ENCODE assay signal across 1 cellular context in genomic region chr2:98693477-98693876, GRCh38.
TF ChIP-seq lines count a peak whose summit lies in the region.

No MANE protein-coding gene starts in this region.

TF ChIP-seq in endothelial cell of umbilical vein, 7 proteins besides CTCF, POLR2A, EP300 and RAD21:
- TF ChIP-seq POLR2AphosphoS5 (IDR thresholded peaks at IDR 0.05; ENCODE audit: insufficient read depth, low read depth, low read length) (no peak), JUN (IDR thresholded peaks at IDR 0.05; ENCODE audit: borderline replicate concordance, insufficient read depth, insufficient read length, low read depth) (no peak), FOS (IDR thresholded peaks at IDR 0.05; ENCODE audit: borderline replicate concordance, insufficient read depth, low read length) (no peak), MYC (IDR thresholded peaks at IDR 0.05; ENCODE audit: low read depth, low read length) (no peak), GATA2 (IDR thresholded peaks at IDR 0.05; ENCODE audit: insufficient read depth, insufficient read length, low read depth, low read length) (no peak), EZH2 (IDR thresholded peaks at IDR 0.05; ENCODE audit: borderline replicate concordance, low read depth, low read length, severe bottlenecking) (no peak)
- TF ChIP-seq, protein P1, sequence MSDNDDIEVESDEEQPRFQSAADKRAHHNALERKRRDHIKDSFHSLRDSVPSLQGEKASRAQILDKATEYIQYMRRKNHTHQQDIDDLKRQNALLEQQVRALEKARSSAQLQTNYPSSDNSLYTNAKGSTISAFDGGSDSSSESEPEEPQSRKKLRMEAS (IDR thresholded peaks at IDR 0.05; ENCODE audit: insufficient read depth, insufficient read length) = no peak
